Comparison of ENCODE assay signal across 9 cellular contexts in the genomic region with DNA sequence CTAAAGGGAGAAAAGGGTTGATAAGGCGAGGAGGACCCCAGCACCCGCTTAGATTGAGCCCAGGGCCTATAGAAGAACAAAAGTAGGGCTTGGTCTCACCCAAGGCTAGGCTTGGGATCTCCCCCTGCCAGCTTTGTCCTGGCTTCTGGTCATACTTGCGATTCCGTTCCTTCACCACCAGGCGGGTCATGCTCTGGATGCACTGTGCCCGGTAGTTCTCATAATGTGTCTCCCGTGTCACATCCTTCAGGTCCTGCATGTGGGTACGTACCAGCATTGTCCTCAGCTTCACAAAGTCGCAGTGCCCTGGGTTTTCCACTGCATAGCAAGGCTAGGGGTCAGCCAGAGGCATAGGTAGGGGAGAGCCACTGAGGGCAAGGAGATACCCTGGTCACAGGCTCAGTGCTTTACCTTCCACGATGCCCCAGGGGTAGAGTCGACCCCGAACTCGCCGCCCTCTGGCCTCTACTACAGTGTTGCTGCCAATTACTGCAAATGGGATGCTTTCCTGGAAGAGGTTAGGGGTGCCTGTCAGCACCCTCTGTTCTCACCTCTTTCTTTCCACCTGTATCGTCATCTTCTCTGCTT. TPM values are rescaled to one million over a fixed set of nuclear protein-coding genes. Genes with fewer than 3 reads are reported as not detected.
DNase-seq lines count a peak whose midpoint lies in the region; ATAC-seq and TF ChIP-seq lines count a peak whose summit lies in the region.
"Had no signal": no experiment of that assay in that cellular context is flagged by ENCODE, and none has a peak within 500 bp of the region (broad histone marks: within the 10 kb centered on the region; RNA-seq: fewer than 3 reads in every experiment).

No MANE protein-coding gene starts in this region.

- ATAC-seq in T-cell (replicated peaks in 1 of 4) (no peak), HG02623 (IDR thresholded peaks at IDR 0.05; ENCODE audit: unreplicated experiment) (no peak)

- H3K27ac Mint-ChIP-seq in T-cell = no peak overlapping the region

- no peaks in the 10 kb centered on the region for H3K27me3 ChIP-seq in prostate gland (replicated peaks; ENCODE audit: insufficient read depth)

- no peaks in the 10 kb centered on the region for H3K36me3 Mint-ChIP-seq in T-cell

- peaks cover 8% of the 10 kb centered on the region for H3K4me1 ChIP-seq in prostate gland (replicated peaks)

- no peak for TF ChIP-seq POLR2A in prostate gland (IDR thresholded peaks at IDR 0.05)

- TF ChIP-seq CTCF in GM12872 (IDR thresholded peaks at IDR 0.05; ENCODE audit: insufficient read depth, low read depth, low read length) (peak; percentile 78), prostate gland (IDR thresholded peaks at IDR 0.05) (peak in 1 of 4 experiments; percentile 14)

- no peak overlapping the region for H3K4me3 ChIP-seq in prostate gland

- no peaks in the 10 kb centered on the region for H3K36me3 ChIP-seq in prostate gland

- POLR2A ChIA-PET in T-cell (lab: Charles Lee) = no interaction called here

- H3K4me1 Mint-ChIP-seq in T-cell = peaks cover 19 to 24% (median 22%) of the 10 kb centered on the region in 3 donors

- H3K27ac ChIP-seq in prostate gland = no peak overlapping the region

- H3K9me3 ChIP-seq in prostate gland = no peaks in the 10 kb centered on the region

- H3K27me3 Mint-ChIP-seq in T-cell = no peaks in the 10 kb centered on the region

- DNase-seq in AML-193 (lab: John Stamatoyannopoulos, UW) (peak; percentile 15 to 38), T-cell (no peak), iPS-NIHi7 (ENCODE audit: extremely low spot score) (peak; percentile 56), dedifferentiated amniotic fluid mesenchymal stem cell (ENCODE audit: extremely low spot score) (no peak), COLO829 (ENCODE audit: low spot score) (no peak), prostate gland (ENCODE audit: low spot score) (no peak)
- DNase-seq: activated effector memory CD4-positive, alpha-beta T cell treated with Interleukin-2 at 50 U/mL for 16 hours had no signal

- WGBS in prostate gland = 80% methylated on average over 15 of the region's 15 CpGs

- H3K9me3 Mint-ChIP-seq in T-cell = no peaks in the 10 kb centered on the region

- intact Hi-C loops in prostate gland (cut with DNase I) = no loop called here

- peak overlapping the region in 2 of 3 donors; percentile 17 to 28 for H3K4me3 Mint-ChIP-seq in T-cell

- CTCF ChIA-PET in T-cell (lab: Charles Lee) = interaction anchor here in 1 of 2 donors (0.6 kb wide), 2 partner anchors 482 to 583 kb away, joined by 4 to 8 read pairs; no protein-coding TSS in a partner anchor

RNA-seq across cellular contexts. Expression of a gene that starts 6.5 kb away (rescaled TPM):
- total RNA-seq in T-cell (10 to 100 TPM; 43.1 to 55.1 (median 53.1) TPM), prostate gland (100 to 1,000 TPM in 1 of 2 donors, 10 to 100 TPM in 1; 50.7 to 179 TPM)

RNA-seq across cellular contexts. Expression of a gene that starts 32.7 kb away (rescaled TPM):
- total RNA-seq in T-cell = 1 to 10 TPM; 1.7 to 2.8 (median 2.5) TPM
- total RNA-seq in prostate gland = 10 to 100 TPM in 1 of 2 donors, not detected in 1; 11.5 TPM

Comparison
In these comparisons a context has a peak if more than half of its experiments do, and no peak if none do; other contexts are left out.
1. DNase-seq: peak in AML-193 (2 of 2) and iPS-NIHi7 (single experiment); none in T-cell (0 of 34), dedifferentiated amniotic fluid mesenchymal stem cell (single experiment), COLO829 (single experiment) and prostate gland (single experiment).